26 cellular contexts compared by ENCODE assay signal in the genomic region with DNA sequence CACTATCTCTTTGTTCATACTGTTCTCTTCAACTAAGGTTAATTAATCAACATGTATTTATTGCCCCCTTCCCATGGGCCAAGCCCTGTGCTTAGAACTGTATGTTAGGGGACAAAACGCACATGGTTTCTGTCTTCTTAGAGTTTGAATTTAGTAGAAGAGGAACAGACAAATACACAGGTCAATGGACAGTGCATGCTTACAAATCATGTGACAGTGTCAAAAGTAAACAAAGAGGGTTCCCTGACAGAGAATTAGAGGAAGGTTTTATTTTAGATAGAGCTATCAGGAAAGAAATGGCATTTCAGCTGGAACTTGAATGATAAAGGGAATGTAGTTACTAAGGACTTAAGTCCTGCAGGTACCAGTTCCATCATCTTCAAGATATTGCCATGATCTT.
"Had no signal": no experiment of that assay in that cellular context is flagged by ENCODE, and none has a peak within 500 bp of the region (broad histone marks: within the 10 kb centered on the region; RNA-seq: fewer than 3 reads in every experiment).

No MANE protein-coding gene starts in this region.

- H3K36me3 ChIP-seq: neural progenitor cell, ovary, spleen, stomach, thoracic aorta, thyroid gland, tibial nerve, upper lobe of right lung, uterus had no signal

- H2AFZ ChIP-seq: neural progenitor cell, parathyroid adenoma had no signal

- H3K79me2 ChIP-seq: parathyroid adenoma had no signal

- H3K4me1 ChIP-seq: neural progenitor cell, parathyroid adenoma, spleen, thyroid gland, tibial nerve, upper lobe of right lung, uterus had no signal

- H3K4me3 ChIP-seq: neural progenitor cell, ovary, psoas muscle, skin epidermis, smooth muscle cell, spleen, stomach, thoracic aorta, thyroid gland, tibial nerve, upper lobe of right lung, uterus had no signal

- DNase-seq: naive thymus-derived CD4-positive, alpha-beta T cell; natural killer cell; occipital lobe; ovary; posterior cingulate gyrus; psoas muscle; right cardiac atrium; spleen; stimulated activated CD4-positive, alpha-beta T cell treated with anti-CD3 and anti-CD28 coated beads, Interleukin-12 subunit alpha, Interleukin-12 subunit beta, amount 100 ng/mL, for 4 hours; stimulated activated CD4-positive, alpha-beta T cell treated with anti-CD3 and anti-CD28 coated beads, Interleukin-1b, Interleukin-23, amount 100 ng/mL, for 48 hours; stimulated activated CD4-positive, alpha-beta T cell treated with anti-CD3 and anti-CD28 coated beads, Interleukin-4, amount 100 ng/mL, for 1 hour; stimulated activated CD4-positive, alpha-beta T cell treated with anti-CD3 and anti-CD28 coated beads, Interleukin-4, amount 100 ng/mL, for 4 hours; stimulated activated CD8-positive, alpha-beta memory T cell treated with anti-CD3 and anti-CD28 coated beads, Interleukin-4, amount 100 ng/mL, for 48 hours; stimulated activated naive CD4-positive, alpha-beta T cell treated with Interleukin-2 at 50 U/mL for 16 hours; stomach; thyroid gland; upper lobe of right lung; uterus had no signal

- H3K27me3 ChIP-seq: neural progenitor cell, ovary, spleen, stomach, thyroid gland, tibial nerve, upper lobe of right lung, uterus had no signal

- H3K27ac ChIP-seq: neural progenitor cell, ovary, parathyroid adenoma, psoas muscle, skin epidermis, spleen, stomach, thoracic aorta, thyroid gland, tibial nerve, upper lobe of right lung, uterus had no signal

- H3K9ac ChIP-seq: neural progenitor cell, parathyroid adenoma had no signal

- ATAC-seq: naive thymus-derived CD4-positive, alpha-beta T cell; natural killer cell; psoas muscle; right cardiac atrium; sciatic nerve; stimulated activated memory B cell treated with anti-CD40 and anti-IgM and Interleukin-4, amounts not matched to agents 10 μg/mL and 1 μg/mL and 100 μg/mL, for 72 hours; upper lobe of right lung had no signal

- H3K4me2 ChIP-seq: neural progenitor cell, smooth muscle cell had no signal

- H3K9me3 ChIP-seq: ovary, psoas muscle, spleen, stomach, thoracic aorta, thyroid gland, tibial nerve, upper lobe of right lung, uterus had no signal
